11 cellular contexts compared by ENCODE assay signal in genomic region chr17:36198831-36199465, GRCh38. TPM values are rescaled to one million over a fixed set of nuclear protein-coding genes. Genes with fewer than 3 reads are reported as not detected.
DNase-seq lines count a peak whose midpoint lies in the region; ATAC-seq, FAIRE-seq and TF ChIP-seq lines count a peak whose summit lies in the region.
"Had no signal": no experiment of that assay in that cellular context is flagged by ENCODE, and none has a peak within 500 bp of the region (broad histone marks: within the 10 kb centered on the region; RNA-seq: fewer than 3 reads in every experiment).

No MANE protein-coding gene starts in this region.

- H3K4me1 ChIP-seq in K562 (replicated peaks in 1 of 2; ENCODE audit: control insufficient read depth in 2 of 2, insufficient read depth in 2 of 2, low read length in 2 of 2) (no peaks in the 10 kb centered on the region; a peak in 2 of 5 replicates), esophagus squamous epithelium (no peaks in the 10 kb centered on the region)

- TF ChIP-seq CTCF in K562 (IDR thresholded peaks at IDR 0.05 in 2 of 3, conservative IDR thresholded peaks at IDR 0.05 in 1 of 3; ENCODE audit: insufficient read depth in 2 of 3, low read depth in 1 of 3, low read length in 3 of 3): no peak
- TF ChIP-seq CTCF in esophagus squamous epithelium (IDR thresholded peaks at IDR 0.05): no peak

- under 1% methylated on average over 7 of the region's 7 CpGs for WGBS in K562 (ENCODE audit: insufficient coverage, low coverage, missing lambda C conversion rate)
- 52 to 57% methylated on average over 7 of the region's 7 CpGs for WGBS in esophagus squamous epithelium, 2 donors

- no peak overlapping the region for H2AFZ ChIP-seq in K562 (ENCODE audit: low read depth, low read length)

- H4K20me1 ChIP-seq in K562 (replicated peaks; ENCODE audit: control insufficient read depth, insufficient read depth, low read length): no peaks in the 10 kb centered on the region

- DNase-seq in stimulated activated CD4-positive, alpha-beta T cell treated with anti-CD3 and anti-CD28 coated beads, Interleukin-4, amount 100 ng/mL, for 24 hours: peak; percentile 40
- DNase-seq in stimulated activated CD4-positive, alpha-beta T cell treated with anti-CD3 and anti-CD28 coated beads, Interleukin-1b, Interleukin-23, amount 100 ng/mL, for 48 hours: no peak
- DNase-seq in K562 (ENCODE audit: extremely low read depth in 1 of 4, low spot score in 3 of 4) (no peak), NCI-H774 (lab: John Stamatoyannopoulos, UW) (no peak), esophagus squamous epithelium (lab: John Stamatoyannopoulos, UW) (no peak)
- DNase-seq: central memory CD4-positive, alpha-beta T cell; COR-L47; MG63 had no signal

- no peak for TF ChIP-seq RAD21 in K562 (CRISPR knock-in tag; conservative IDR thresholded peaks at IDR 0.05 in 1 of 2, IDR thresholded peaks at IDR 0.05 in 1 of 2)

- H3K27me3 ChIP-seq in K562 (ENCODE audit: control insufficient read depth in 2 of 2, insufficient read depth in 2 of 2, low read length in 2 of 2) (peaks cover 10 to 27% of the 10 kb centered on the region in 2 experiments; a peak in 4 of 5 replicates), esophagus squamous epithelium (peaks cover 0 to 42% (median 0%) of the 10 kb centered on the region in 4 donors)

- H3K9me1 ChIP-seq in K562 (ENCODE audit: control insufficient read depth, insufficient read depth, low read length): no peaks in the 10 kb centered on the region

- no TSS peak for BruUV-seq in K562 (replicated peaks; lab: Mats Ljungman, UMichigan)

- in situ Hi-C loops in K562 (cut with MboI): loop anchor here (10.0 kb wide), 1 partner anchor 276 kb away; no protein-coding TSS in a partner anchor

- no peaks in the 10 kb centered on the region for H3K79me2 ChIP-seq in K562 (ENCODE audit: control insufficient read depth, insufficient read depth, low read length)

- no peak for TF ChIP-seq EP300 in K562 (IDR thresholded peaks at IDR 0.05; ENCODE audit: low read length)

- ATAC-seq in HG03378 (IDR thresholded peaks at IDR 0.05; ENCODE audit: unreplicated experiment) (peak; percentile 29), K562 (no peak), GM19035 (IDR thresholded peaks at IDR 0.05; ENCODE audit: unreplicated experiment) (no peak), GM18870 (IDR thresholded peaks at IDR 0.05; ENCODE audit: unreplicated experiment) (no peak)

- no peaks in the 10 kb centered on the region for H3K36me3 ChIP-seq in K562 (ENCODE audit: control insufficient read depth, insufficient read depth, low read length)
- H3K36me3 ChIP-seq in esophagus squamous epithelium: no peaks in the 10 kb centered on the region
- H3K36me3 ChIP-seq: MG63 had no signal

- no peak overlapping the region for H3K9ac ChIP-seq in K562 (ENCODE audit: insufficient read depth in 1 of 2, low read depth in 2 of 2, low read length in 2 of 2)

- H3K4me3 ChIP-seq in K562: no peak overlapping the region
- no peak overlapping the region for H3K4me3 ChIP-seq in esophagus squamous epithelium
- H3K4me3 ChIP-seq: MG63 had no signal

- H3K27ac ChIP-seq in K562 (ENCODE audit: extremely low read depth, low read depth, low read length) (no peak overlapping the region), esophagus squamous epithelium (no peak overlapping the region)

- TF ChIP-seq POLR2A in K562 (conservative IDR thresholded peaks at IDR 0.05) (no peak), esophagus squamous epithelium (IDR thresholded peaks at IDR 0.05) (no peak)

- H3K9me3 ChIP-seq in K562 (replicated peaks; ENCODE audit: control insufficient read depth, insufficient read depth, low read depth, low read length): no peaks in the 10 kb centered on the region
- no peaks in the 10 kb centered on the region for H3K9me3 ChIP-seq in esophagus squamous epithelium
- H3K9me3 ChIP-seq: MG63 had no signal

- POLR2A ChIA-PET in K562 (lab: Yijun Ruan, JAX): no interaction called here

- CTCF ChIA-PET in K562 (lab: Yijun Ruan, JAX; ENCODE audit: low intra/inter-chr PET ratio): no interaction called here

- FAIRE-seq in K562 (lab: Jason Lieb, UNC): no peak

- H3K4me2 ChIP-seq in K562 (ENCODE audit: insufficient read depth, low read length): no peak overlapping the region

- intact Hi-C loops in K562 (cut with micrococcal nuclease) (no loop called here), esophagus squamous epithelium (cut with DNase I) (no loop called here)

TF ChIP-seq in K562, 482 proteins besides CTCF, POLR2A, EP300 and RAD21 (continues in another document):
- TF ChIP-seq MAFG (tag; conservative IDR thresholded peaks at IDR 0.05) (peak; percentile 56), C11orf30 (IDR thresholded peaks at IDR 0.05; ENCODE audit: low read depth) (peak; percentile 65; the same call in 1 of the 2 replicates), RFX1 (IDR thresholded peaks at IDR 0.05) (no peak), NFE2 (IDR thresholded peaks at IDR 0.05; ENCODE audit: low read depth) (peak; percentile 76)
- TF ChIP-seq, protein P1, sequence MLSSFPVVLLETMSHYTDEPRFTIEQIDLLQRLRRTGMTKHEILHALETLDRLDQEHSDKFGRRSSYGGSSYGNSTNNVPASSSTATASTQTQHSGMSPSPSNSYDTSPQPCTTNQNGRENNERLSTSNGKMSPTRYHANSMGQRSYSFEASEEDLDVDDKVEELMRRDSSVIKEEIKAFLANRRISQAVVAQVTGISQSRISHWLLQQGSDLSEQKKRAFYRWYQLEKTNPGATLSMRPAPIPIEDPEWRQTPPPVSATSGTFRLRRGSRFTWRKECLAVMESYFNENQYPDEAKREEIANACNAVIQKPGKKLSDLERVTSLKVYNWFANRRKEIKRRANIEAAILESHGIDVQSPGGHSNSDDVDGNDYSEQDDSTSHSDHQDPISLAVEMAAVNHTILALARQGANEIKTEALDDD (IDR thresholded peaks at IDR 0.05): no peak

RNA-seq across cellular contexts. Expression of gene CCL3L1, which starts 2.4 kb away (rescaled TPM):
- total RNA-seq in K562 (2011; cell fraction: chromatin; rRNA removed; ENCODE audit: low replicate concordance): not detected in 2 replicates
- total RNA-seq in K562 (2011; cell fraction: nucleolus; rRNA removed): not detected in 2 replicates
- not detected in 2 replicates for total RNA-seq in K562 (2011; cell fraction: nucleoplasm; rRNA removed)
- total RNA-seq in K562 (2014; rRNA removed): not detected in 2 replicates
- total RNA-seq in K562 (2014; rRNA removed; fragmentation: Illumina TruSeq; extraction: Trizol): not detected in 2 replicates
- total RNA-seq in K562 (2015; rRNA removed; fragmentation: Illumina TruSeq; extraction: Trizol): 0.18 TPM in 1 of 2 replicates, not detected in the other
- 0.25 and 0.31 TPM in 2 replicates for total RNA-seq in K562 (2021)
- polyA plus RNA-seq in K562 (2011; rRNA removed): not detected in 2 replicates
- polyA plus RNA-seq in K562 (2011; cell fraction: cytosol; rRNA removed): not detected in 2 replicates
- not detected in 2 replicates for polyA plus RNA-seq in K562 (2011; cell fraction: nucleus; rRNA removed)
- polyA plus RNA-seq in K562 (2012): 0.23 and 0.30 TPM in 2 replicates
- polyA plus RNA-seq in K562 (2014; fragmentation: Illumina TruSeq; extraction: Trizol): not detected in 2 replicates
- under 1 TPM in 1 of 2 experiments, not detected in 1; 0.10 TPM for polyA plus RNA-seq in K562 (2014; fragmentation: Nextera tagmentation; extraction: Ambion mirVana)
- not detected in 2 replicates for polyA plus RNA-seq in K562 (2014; rRNA removed)
- polyA minus RNA-seq in K562 (2011; rRNA and poly(A)+ RNA removed): not detected in 2 replicates
- not detected in 2 replicates for polyA minus RNA-seq in K562 (2011; cell fraction: cytosol; rRNA and poly(A)+ RNA removed)
- polyA minus RNA-seq in K562 (2011; cell fraction: nucleus; rRNA and poly(A)+ RNA removed): not detected in 2 replicates
- total RNA-seq in esophagus squamous epithelium: 1 to 10 TPM in 1 of 4 donors, not detected in 3; 3.5 TPM

RNA-seq across cellular contexts. Expression of gene CCL4L2, which starts 11.9 kb away (rescaled TPM):
- total RNA-seq in K562 (2011; cell fraction: chromatin; rRNA removed; ENCODE audit: low replicate concordance): not detected in 2 replicates
- total RNA-seq in K562 (2011; cell fraction: nucleolus; rRNA removed): not detected in 2 replicates
- total RNA-seq in K562 (2011; cell fraction: nucleoplasm; rRNA removed): not detected in 2 replicates
- total RNA-seq in K562 (2014; rRNA removed) (not detected in 2 replicates), K562 (2014; rRNA removed; fragmentation: Illumina TruSeq; extraction: Trizol) (not detected in 2 replicates), K562 (2015; rRNA removed; fragmentation: Illumina TruSeq; extraction: Trizol) (not detected in 2 replicates), K562 (2021) (0.38 and 0.42 TPM in 2 replicates), esophagus squamous epithelium (1 to 10 TPM in 1 of 4 donors, under 1 TPM in 2, not detected in 1; 0.35 to 1.6 (median 0.76) TPM)
- polyA plus RNA-seq in K562 (2011; rRNA removed) (not detected in 2 replicates), K562 (2014; fragmentation: Illumina TruSeq; extraction: Trizol) (not detected in 2 replicates), K562 (2014; fragmentation: Nextera tagmentation; extraction: Ambion mirVana) (under 1 TPM; 0.11 to 0.51 TPM), K562 (2014; rRNA removed) (0.51 TPM in 1 of 2 replicates, not detected in the other)
- polyA plus RNA-seq in K562 (2011; cell fraction: cytosol; rRNA removed): not detected in 2 replicates
- not detected in 2 replicates for polyA plus RNA-seq in K562 (2011; cell fraction: nucleus; rRNA removed)
- polyA plus RNA-seq in K562 (2012): 0.17 TPM in 1 of 2 replicates, not detected in the other
- not detected in 2 replicates for polyA minus RNA-seq in K562 (2011; rRNA and poly(A)+ RNA removed)
- polyA minus RNA-seq in K562 (2011; cell fraction: cytosol; rRNA and poly(A)+ RNA removed): not detected in 2 replicates
- not detected in 2 replicates for polyA minus RNA-seq in K562 (2011; cell fraction: nucleus; rRNA and poly(A)+ RNA removed)

RNA-seq across cellular contexts. Expression of gene TBC1D3B, which starts 22.5 kb away (rescaled TPM):
- total RNA-seq in K562 (2011; cell fraction: chromatin; rRNA removed; ENCODE audit: low replicate concordance): 2.6 and 3.3 TPM in 2 replicates
- 2.8 TPM in 1 of 2 replicates, not detected in the other for total RNA-seq in K562 (2011; cell fraction: nucleolus; rRNA removed)
- total RNA-seq in K562 (2011; cell fraction: nucleoplasm; rRNA removed): 1.2 TPM in 1 of 2 replicates, not detected in the other
- total RNA-seq in K562 (2014; rRNA removed) (not detected in 2 replicates), K562 (2014; rRNA removed; fragmentation: Illumina TruSeq; extraction: Trizol) (not detected in 2 replicates), K562 (2015; rRNA removed; fragmentation: Illumina TruSeq; extraction: Trizol) (0.29 and 0.83 TPM in 2 replicates), K562 (2021) (0.51 and 0.60 TPM in 2 replicates), esophagus squamous epithelium (10 to 100 TPM in 1 of 4 donors, 1 to 10 TPM in 2, not detected in 1; 2.9 to 11.7 (median 9.4) TPM)
- polyA plus RNA-seq in K562 (2011; rRNA removed) (not detected in 2 replicates), K562 (2014; fragmentation: Illumina TruSeq; extraction: Trizol) (not detected in 2 replicates), K562 (2014; fragmentation: Nextera tagmentation; extraction: Ambion mirVana) (not detected), K562 (2014; rRNA removed) (not detected in 2 replicates)
- not detected in 2 replicates for polyA plus RNA-seq in K562 (2011; cell fraction: cytosol; rRNA removed)
- polyA plus RNA-seq in K562 (2011; cell fraction: nucleus; rRNA removed): 1.2 and 2.8 TPM in 2 replicates
- polyA plus RNA-seq in K562 (2012): 0.33 and 1.3 TPM in 2 replicates
- not detected in 2 replicates for polyA minus RNA-seq in K562 (2011; rRNA and poly(A)+ RNA removed)
- polyA minus RNA-seq in K562 (2011; cell fraction: cytosol; rRNA and poly(A)+ RNA removed): not detected in 2 replicates
- not detected in 2 replicates for polyA minus RNA-seq in K562 (2011; cell fraction: nucleus; rRNA and poly(A)+ RNA removed)
